20 cellular contexts compared by ENCODE assay signal in the genomic region with DNA sequence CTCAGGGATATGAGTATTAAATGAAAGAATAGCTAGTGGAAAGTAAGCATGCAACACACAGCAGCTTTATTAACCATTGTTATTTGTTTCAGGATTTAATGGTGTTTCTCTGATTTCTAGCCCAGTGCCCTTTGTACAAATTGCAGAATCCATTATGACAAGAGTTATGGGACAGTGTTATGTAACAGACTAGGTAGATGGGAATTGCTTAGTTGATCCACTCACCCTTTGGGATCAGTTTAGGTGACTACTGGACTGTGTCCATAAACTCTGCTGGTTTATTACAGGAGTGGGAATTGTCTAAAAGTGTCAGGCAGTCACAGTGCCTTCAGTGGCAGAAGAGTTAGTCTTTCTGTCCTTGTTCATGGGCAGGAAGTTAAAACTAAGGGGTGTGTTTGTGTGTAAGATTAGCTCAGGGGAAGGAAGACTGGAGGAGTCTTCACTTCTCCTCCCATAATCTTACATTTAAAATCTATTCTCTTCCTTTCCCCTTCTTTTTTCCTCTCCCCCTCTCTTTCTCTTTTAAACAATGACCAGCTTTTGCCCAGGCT. TPM values are rescaled to one million over a fixed set of nuclear protein-coding genes. Genes with fewer than 3 reads are reported as not detected.
DNase-seq lines count a peak whose midpoint lies in the region; ATAC-seq, FAIRE-seq and TF ChIP-seq lines count a peak whose summit lies in the region.
"Had no signal": no experiment of that assay in that cellular context is flagged by ENCODE, and none has a peak within 500 bp of the region (broad histone marks: within the 10 kb centered on the region; RNA-seq: fewer than 3 reads in every experiment).

No MANE protein-coding gene starts in this region.

- peak; percentile 20 for FAIRE-seq in H54 (lab: Jason Lieb, UNC)

- H3K4me2 ChIP-seq in BLaER1, result 0 out of 2 replicates have a peak overlapping the region, but pooled peaks have one; percentile 10
- H3K4me2 ChIP-seq: smooth muscle cell had no signal

- CTCF ChIA-PET in activated CD4-positive, alpha-beta memory T cell treated with anti-CD3 and anti-CD28 coated beads for 36 hours (lab: Charles Lee), result no interaction called here

- H3K4me3 Mint-ChIP-seq in activated CD4-positive, alpha-beta memory T cell treated with anti-CD3 and anti-CD28 coated beads for 36 hours, result no peak overlapping the region
- no peak overlapping the region for H3K4me3 Mint-ChIP-seq in memory B cell
- H3K4me3 Mint-ChIP-seq: CD4-positive, CD25-positive, alpha-beta regulatory T cell; mesothelial cell of epicardium had no signal

- intact Hi-C loops in activated CD4-positive, alpha-beta memory T cell treated with anti-CD3 and anti-CD28 coated beads for 36 hours (cut with micrococcal nuclease), result no loop called here

- H3K9me3 Mint-ChIP-seq in activated CD4-positive, alpha-beta memory T cell treated with anti-CD3 and anti-CD28 coated beads for 36 hours, result no peaks in the 10 kb centered on the region
- H3K9me3 Mint-ChIP-seq in memory B cell, result no peaks in the 10 kb centered on the region
- H3K9me3 Mint-ChIP-seq: CD4-positive, CD25-positive, alpha-beta regulatory T cell; mesothelial cell of epicardium had no signal

- DNase-seq in H54 (ENCODE audit: insufficient read length, low spot score) (no peak), memory B cell (ENCODE audit: low spot score in 2 of 2) (no peak), NCI-H2196 (lab: John Stamatoyannopoulos, UW; ENCODE audit: unreplicated experiment) (no peak), NCI-H345 treated with DMSO at 0.1 percent for 48 hours (lab: John Stamatoyannopoulos, UW; ENCODE audit: unreplicated experiment) (no peak)
- DNase-seq in activated CD4-positive, alpha-beta memory T cell treated with anti-CD3 and anti-CD28 coated beads for 36 hours, result no peak
- no peak for DNase-seq in NK-92 treated with Interleukin-12 subunit alpha and Interleukin-12 subunit beta, amount 100 ng/mL, for 24 hours (lab: John Stamatoyannopoulos, UW)
- DNase-seq: ACHN; activated CD4-positive, alpha-beta T cell treated with anti-CD3 and anti-CD28 coated beads for 1 hour; dorsolateral prefrontal cortex; NCI-H82; stimulated activated CD4-positive, alpha-beta T cell treated with anti-CD3 and anti-CD28 coated beads, Interleukin-4, amount 100 ng/mL, for 24 hours; substantia nigra had no signal

- ATAC-seq in memory B cell (ENCODE audit: low read depth) (no peak), GM21360 (IDR thresholded peaks at IDR 0.05; ENCODE audit: unreplicated experiment) (no peak)
- ATAC-seq: HCT116 had no signal

- no peaks in the 10 kb centered on the region for H3K27me3 ChIP-seq in BLaER1
- H3K27me3 ChIP-seq: dorsolateral prefrontal cortex, vagina had no signal

- H4K20me1 ChIP-seq in BLaER1, result peaks cover 90% of the 10 kb centered on the region

- peaks cover 7% of the 10 kb centered on the region; the same call in 1 of the 2 replicates for H3K9me3 ChIP-seq in BLaER1
- H3K9me3 ChIP-seq: prostate gland, vagina had no signal

- no peak overlapping the region for H3K9ac ChIP-seq in BLaER1

- no peaks in the 10 kb centered on the region for H3K27me3 Mint-ChIP-seq in activated CD4-positive, alpha-beta memory T cell treated with anti-CD3 and anti-CD28 coated beads for 36 hours
- H3K27me3 Mint-ChIP-seq in memory B cell, result no peaks in the 10 kb centered on the region

- H3K4me3 ChIP-seq in BLaER1, result no peak overlapping the region
- H3K4me3 ChIP-seq: dorsolateral prefrontal cortex, prostate gland, smooth muscle cell, vagina had no signal

- H3K27ac ChIP-seq in BLaER1, result no peak overlapping the region
- H3K27ac ChIP-seq: dorsolateral prefrontal cortex, prostate gland, vagina had no signal

- peaks cover 20% of the 10 kb centered on the region for H3K4me1 Mint-ChIP-seq in activated CD4-positive, alpha-beta memory T cell treated with anti-CD3 and anti-CD28 coated beads for 36 hours (ENCODE audit: low read depth)
- H3K4me1 Mint-ChIP-seq in memory B cell, result peaks cover 21% of the 10 kb centered on the region
- H3K4me1 Mint-ChIP-seq: mesothelial cell of epicardium had no signal

- POLR2A ChIA-PET in activated CD4-positive, alpha-beta memory T cell treated with anti-CD3 and anti-CD28 coated beads for 36 hours (lab: Charles Lee), result no interaction called here

- peaks cover 13% of the 10 kb centered on the region for H3K36me3 Mint-ChIP-seq in activated CD4-positive, alpha-beta memory T cell treated with anti-CD3 and anti-CD28 coated beads for 36 hours
- peaks cover 14% of the 10 kb centered on the region for H3K36me3 Mint-ChIP-seq in memory B cell

- no peak for TF ChIP-seq POLR2A in H54 (IDR thresholded peaks at IDR 0.05; ENCODE audit: low read depth, low read length)

- H3K36me3 ChIP-seq in BLaER1, result peaks cover 18% of the 10 kb centered on the region
- H3K36me3 ChIP-seq: prostate gland, vagina had no signal

- H3K27ac Mint-ChIP-seq in activated CD4-positive, alpha-beta memory T cell treated with anti-CD3 and anti-CD28 coated beads for 36 hours, result peak overlapping the region; percentile 25
- H3K27ac Mint-ChIP-seq in memory B cell, result peak overlapping the region; percentile 29
- H3K27ac Mint-ChIP-seq: mesothelial cell of epicardium had no signal

- peaks cover 10% of the 10 kb centered on the region for H3K4me1 ChIP-seq in BLaER1
- H3K4me1 ChIP-seq: prostate gland, vagina had no signal

RNA-seq across cellular contexts. Expression of gene RCL1, which starts 29.3 kb away (rescaled TPM):
- total RNA-seq in activated CD4-positive, alpha-beta memory T cell treated with anti-CD3 and anti-CD28 coated beads for 36 hours, result 10 to 100 TPM; 26.0 to 28.2 TPM
